29 cellular contexts compared by ENCODE assay signal in the genomic region with DNA sequence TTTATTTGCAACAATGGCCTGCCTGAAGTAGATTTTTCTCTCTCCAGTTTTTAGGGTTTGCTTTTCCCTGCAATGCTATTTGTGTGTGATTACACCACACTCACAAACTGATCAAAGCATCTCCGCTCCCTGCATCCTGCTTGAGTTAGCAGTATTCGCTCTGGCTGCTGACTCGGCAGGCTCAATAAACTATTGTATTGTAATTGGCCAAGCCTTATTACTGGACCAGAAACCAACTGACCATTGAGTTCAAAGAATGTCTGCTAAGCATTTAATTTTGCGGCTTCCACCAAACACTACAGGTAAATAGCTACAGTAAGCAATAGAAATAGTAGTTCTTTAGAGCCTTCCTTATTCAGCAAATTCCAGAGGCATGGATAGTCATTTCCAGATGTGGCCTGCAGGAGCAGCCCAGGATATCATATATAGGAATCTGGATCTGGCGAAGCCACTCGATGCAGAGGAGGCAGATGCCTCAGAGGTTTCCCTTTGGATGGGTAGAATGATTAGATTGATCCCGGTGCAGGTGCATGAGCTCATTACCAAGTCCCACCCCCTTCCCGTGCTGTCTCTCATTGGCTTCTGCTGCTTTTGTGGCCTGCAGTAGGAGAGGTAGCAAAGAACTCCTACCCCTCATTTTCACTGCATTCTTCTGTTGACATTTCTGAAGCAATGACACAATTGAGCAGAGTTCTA.
DNase-seq lines count a peak whose midpoint lies in the region; ATAC-seq and TF ChIP-seq lines count a peak whose summit lies in the region.
"Had no signal": no experiment of that assay in that cellular context is flagged by ENCODE, and none has a peak within 500 bp of the region (broad histone marks: within the 10 kb centered on the region; RNA-seq: fewer than 3 reads in every experiment).

No MANE protein-coding gene starts in this region.

- no peak for TF ChIP-seq CTCF in SK-N-SH (IDR thresholded peaks at IDR 0.05)

- POLR2A ChIA-PET in SK-N-SH (lab: Yijun Ruan, JAX): no interaction called here

- no peaks in the 10 kb centered on the region for H3K79me2 ChIP-seq in SK-N-SH (ENCODE audit: insufficient read depth)

- H3K9me3 ChIP-seq in SK-N-SH: no peaks in the 10 kb centered on the region
- H3K9me3 ChIP-seq: stomach, transverse colon had no signal

- no peaks in the 10 kb centered on the region for H3K36me3 ChIP-seq in SK-N-SH (replicated peaks in 1 of 2; ENCODE audit: control insufficient read depth in 1 of 2, insufficient read depth in 2 of 2, low read length in 1 of 2)
- H3K36me3 ChIP-seq: cardiac muscle cell, stomach, transverse colon had no signal

- peak; percentile 17; the same call in 1 of the 2 replicates for TF ChIP-seq RAD21 in SK-N-SH (IDR thresholded peaks at IDR 0.05; ENCODE audit: low read length)

- no peak overlapping the region for H3K4me3 Mint-ChIP-seq in stimulated activated naive CD8-positive, alpha-beta T cell treated with anti-CD3 and anti-CD28 coated beads, Interleukin-15, amount 100 ng/mL, for 72 hours
- H3K4me3 Mint-ChIP-seq: activated CD4-positive, alpha-beta T cell treated with anti-CD3 and anti-CD28 coated beads for 36 hours; activated naive CD8-positive, alpha-beta T cell; CD4-positive, alpha-beta memory T cell; naive B cell had no signal

- no peaks in the 10 kb centered on the region for H3F3A ChIP-seq in SK-N-SH (replicated peaks; ENCODE audit: insufficient read depth)

- TF ChIP-seq EP300 in SK-N-SH (IDR thresholded peaks at IDR 0.05; ENCODE audit: borderline replicate concordance in 1 of 2, low read depth in 1 of 2, low read length in 1 of 2): peak in 1 of 2 experiments; percentile 42; a peak in 1 of 4 replicates

- H3K9me3 Mint-ChIP-seq in stimulated activated naive CD8-positive, alpha-beta T cell treated with anti-CD3 and anti-CD28 coated beads, Interleukin-15, amount 100 ng/mL, for 72 hours: no peaks in the 10 kb centered on the region

- ATAC-seq in HG03342 (IDR thresholded peaks at IDR 0.05; ENCODE audit: unreplicated experiment) (no peak), left ventricle myocardium superior (no peak)
- ATAC-seq in stimulated activated naive CD8-positive, alpha-beta T cell treated with anti-CD3 and anti-CD28 coated beads, Interleukin-15, amount 100 ng/mL, for 72 hours: no peak
- ATAC-seq: activated CD4-positive, alpha-beta T cell treated with anti-CD3 and anti-CD28 coated beads for 36 hours; esophagus mucosa; foreskin keratinocyte had no signal

- no peak overlapping the region for H3K9ac ChIP-seq in SK-N-SH

- DNase-seq in NCI-H345 (lab: John Stamatoyannopoulos, UW) (peak; percentile 41), NCI-H345 treated with DMSO at 0.1 percent for 48 hours (lab: John Stamatoyannopoulos, UW; ENCODE audit: unreplicated experiment) (no peak), SK-N-SH (peak; percentile 69), iPS-NIHi11 (ENCODE audit: low spot score) (peak; percentile 20), substantia nigra (lab: John Stamatoyannopoulos, UW) (peak in 10 of 49 donors; percentile 2 to 26 (median 13)), left ventricle myocardium superior (no peak)
- DNase-seq in stimulated activated naive CD8-positive, alpha-beta T cell treated with anti-CD3 and anti-CD28 coated beads, Interleukin-15, amount 100 ng/mL, for 72 hours: no peak
- DNase-seq: activated CD4-positive, alpha-beta T cell treated with anti-CD3 and anti-CD28 coated beads for 36 hours; activated effector memory CD4-positive, alpha-beta T cell treated with Interleukin-2 at 50 U/mL for 16 hours; activated T-cell treated with anti-CD3 and anti-CD28 coated beads for 4 hours; AML-193; aorta; CD4-positive, alpha-beta memory T cell; foreskin keratinocyte; HCEC 1CT; Kasumi-1; naive B cell; NCI-H1694; NCI-H526 treated with DMSO at 0.1 percent for 48 hours; small intestine; stomach; T-helper 2 cell; transverse colon had no signal

- peaks cover 0 to 8% of the 10 kb centered on the region in 2 experiments; a peak in 1 of 4 replicates for H3K4me1 ChIP-seq in SK-N-SH (ENCODE audit: control insufficient read depth in 1 of 2, insufficient read depth in 2 of 2, low read depth in 1 of 2, low read length in 1 of 2)
- H3K4me1 ChIP-seq: stomach, transverse colon had no signal

- 84% methylated on average over 8 of the region's 8 CpGs for WGBS in SK-N-SH (ENCODE audit: low lambda C conversion rate)

- no peaks in the 10 kb centered on the region for H4K20me1 ChIP-seq in SK-N-SH (ENCODE audit: insufficient read depth)

- no peak overlapping the region for H3K4me3 ChIP-seq in SK-N-SH (ENCODE audit: low read depth in 2 of 2, low read length in 1 of 2)
- H3K4me3 ChIP-seq: cardiac muscle cell, coronary artery, stomach, transverse colon had no signal

- intact Hi-C loops in left ventricle myocardium superior (cut with micrococcal nuclease): no loop called here

- CTCF ChIA-PET in SK-N-SH (lab: Yijun Ruan, JAX): interaction anchor here (0.6 to 2.1 kb wide), 9 partner anchors 10 to 390 kb away, joined by 3 to 6 read pairs (median 5); no protein-coding TSS in a partner anchor

- H2AFZ ChIP-seq in SK-N-SH (ENCODE audit: low read depth): no peak overlapping the region

- H3K4me2 ChIP-seq in SK-N-SH: no peak overlapping the region

- no peak overlapping the region for H3K27ac ChIP-seq in SK-N-SH (ENCODE audit: low read depth in 2 of 2, low read length in 1 of 2)
- peak overlapping the region; percentile 11 for H3K27ac ChIP-seq in substantia nigra (ENCODE audit: low read depth, low read length, poor library complexity, severe bottlenecking)
- H3K27ac ChIP-seq: cardiac muscle cell, coronary artery, foreskin keratinocyte, RWPE1, stomach, transverse colon had no signal

- H3K27me3 Mint-ChIP-seq in stimulated activated naive CD8-positive, alpha-beta T cell treated with anti-CD3 and anti-CD28 coated beads, Interleukin-15, amount 100 ng/mL, for 72 hours: peaks cover 16% of the 10 kb centered on the region

- no peak overlapping the region for H3K27ac Mint-ChIP-seq in stimulated activated naive CD8-positive, alpha-beta T cell treated with anti-CD3 and anti-CD28 coated beads, Interleukin-15, amount 100 ng/mL, for 72 hours
- H3K27ac Mint-ChIP-seq: activated CD4-positive, alpha-beta T cell treated with anti-CD3 and anti-CD28 coated beads for 36 hours; activated naive CD8-positive, alpha-beta T cell; CD4-positive, alpha-beta memory T cell; naive B cell had no signal

- H3K9me2 ChIP-seq in SK-N-SH: no peaks in the 10 kb centered on the region

- no peaks in the 10 kb centered on the region for H3K27me3 ChIP-seq in SK-N-SH (ENCODE audit: insufficient read depth)
- H3K27me3 ChIP-seq: cardiac muscle cell, foreskin keratinocyte, stomach, transverse colon had no signal

- H3K4me1 Mint-ChIP-seq in stimulated activated naive CD8-positive, alpha-beta T cell treated with anti-CD3 and anti-CD28 coated beads, Interleukin-15, amount 100 ng/mL, for 72 hours: no peaks in the 10 kb centered on the region
- H3K4me1 Mint-ChIP-seq: activated CD4-positive, alpha-beta T cell treated with anti-CD3 and anti-CD28 coated beads for 36 hours; CD4-positive, alpha-beta memory T cell; naive B cell had no signal

TF ChIP-seq in SK-N-SH, 30 proteins besides CTCF, POLR2A, EP300 and RAD21:
- peak; percentile 96 for TF ChIP-seq RCOR1 (IDR thresholded peaks at IDR 0.05; ENCODE audit: low read length)
- TF ChIP-seq YY1 (IDR thresholded peaks at IDR 0.05; ENCODE audit: low read depth): no peak
- TF ChIP-seq CHD2 (IDR thresholded peaks at IDR 0.05; ENCODE audit: low read length, partially characterized antibody): peak; percentile 16
- no peak for TF ChIP-seq FOXJ3 (CRISPR knock-in tag; IDR thresholded peaks at IDR 0.05)
- no peak for TF ChIP-seq TAF1 (IDR thresholded peaks at IDR 0.05; ENCODE audit: borderline replicate concordance, low read depth, low read length)
- TF ChIP-seq GATA2 (CRISPR knock-in tag; IDR thresholded peaks at IDR 0.05): 0 out of 2 replicates have a peak, but pooled peaks have one; percentile 48

Comparison
In these comparisons a context has a peak if more than half of its experiments do, and no peak if none do; other contexts are left out.
1. DNase-seq: peak in NCI-H345 (single experiment), SK-N-SH (single experiment) and iPS-NIHi11 (single experiment); none in NCI-H345 treated with DMSO at 0.1 percent for 48 hours (single experiment), stimulated activated naive CD8-positive, alpha-beta T cell treated with anti-CD3 and anti-CD28 coated beads, Interleukin-15, amount 100 ng/mL, for 72 hours (0 of 2) and left ventricle myocardium superior (single experiment).